8 cellular contexts compared by ENCODE assay signal in the genomic region with DNA sequence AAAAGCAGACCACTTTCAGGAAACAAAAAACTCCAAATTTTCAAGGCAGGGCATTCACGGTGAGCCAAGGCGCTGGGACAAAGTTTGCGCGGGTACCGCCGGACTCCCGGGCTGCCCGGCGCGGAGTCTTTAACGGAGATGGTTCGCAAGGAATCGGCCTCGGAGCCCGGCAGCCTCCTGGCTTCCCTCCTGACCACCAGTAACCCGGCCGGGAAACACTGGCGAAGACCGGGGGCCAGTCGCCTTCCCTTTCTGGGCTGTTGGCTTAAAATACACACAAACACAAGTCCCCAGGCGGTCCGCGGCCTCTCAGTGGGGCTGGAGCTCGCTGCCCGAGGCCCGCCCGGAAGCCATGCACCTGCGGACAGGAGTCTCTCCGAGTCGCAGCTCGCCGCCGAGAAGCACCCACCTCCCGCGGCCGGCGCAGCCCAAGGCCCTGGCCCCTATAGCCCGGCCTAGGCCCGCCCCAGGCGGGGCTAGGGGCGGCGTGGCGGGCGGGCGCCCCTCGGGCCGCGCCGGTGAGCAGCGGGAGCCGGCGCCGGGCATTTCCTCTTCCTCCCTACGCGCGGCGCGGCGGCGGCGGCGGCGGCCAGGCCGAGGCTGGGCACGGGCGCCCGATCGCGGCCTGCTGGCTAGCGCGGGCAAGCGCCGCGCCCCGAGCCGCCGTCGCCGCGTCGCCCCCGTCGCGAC. TPM values are rescaled to one million over a fixed set of nuclear protein-coding genes. Genes with fewer than 3 reads are reported as not detected.
DNase-seq lines count a peak whose midpoint lies in the region; ATAC-seq and TF ChIP-seq lines count a peak whose summit lies in the region.

No MANE protein-coding gene starts in this region.

- CTCF ChIA-PET in activated B cell treated with CpG ODN at 0.5 μM for 24 hours (lab: Charles Lee), result interaction anchor here (0.9 to 2.9 kb wide), 6 partner anchors 24 to 48 kb away, joined by 3 to 24 read pairs (median 6); no protein-coding TSS in a partner anchor

- H3K79me2 ChIP-seq in Karpas-422 (ENCODE audit: low read length), result peaks cover 79% of the 10 kb centered on the region

- peak overlapping the region; percentile 98 for H3K27ac Mint-ChIP-seq in activated B cell treated with CpG ODN at 0.5 μM for 24 hours

- TF ChIP-seq POLR2A in GM10847 (IDR thresholded peaks at IDR 0.05; ENCODE audit: extremely low read depth, insufficient read length), result peak; percentile 62

- intact Hi-C loops in activated B cell treated with CpG ODN at 0.5 μM for 24 hours (cut with micrococcal nuclease), result loop anchor here (1.0 to 2.0 kb wide), 2 partner anchors 31 to 46 kb away; no protein-coding TSS in a partner anchor

- peak overlapping the region; percentile 7; the same call in 1 of the 2 replicates for H2AFZ ChIP-seq in Karpas-422 (ENCODE audit: low read length)

- peak; percentile 88 for DNase-seq in Karpas-422
- DNase-seq in activated B cell treated with CpG ODN at 0.5 μM for 24 hours, result peak; percentile 70
- DNase-seq in caudate nucleus (lab: John Stamatoyannopoulos, UW), result peak in 50 of 61 donors; percentile 4 to 71 (median 28)
- peak; percentile 14 to 50 for DNase-seq in stimulated activated CD4-positive, alpha-beta T cell treated with anti-CD3 and anti-CD28 coated beads, Interleukin-1b, Interleukin-23, amount 100 ng/mL, for 4 hours (ENCODE audit: low read depth in 2 of 2)
- DNase-seq in NCI-H2196 treated with DMSO at 0.1 percent for 48 hours (lab: John Stamatoyannopoulos, UW; ENCODE audit: unreplicated experiment), result no peak

- H3K9me3 Mint-ChIP-seq in activated B cell treated with CpG ODN at 0.5 μM for 24 hours, result no peaks in the 10 kb centered on the region

- H3K4me1 ChIP-seq in Karpas-422 (ENCODE audit: low read length), result peaks cover 41% of the 10 kb centered on the region

- no peaks in the 10 kb centered on the region for H3K27me3 ChIP-seq in Karpas-422 (ENCODE audit: low read length)
- H3K27me3 ChIP-seq in layer of hippocampus (ENCODE audit: control insufficient read depth, insufficient read depth, low read length), result no peaks in the 10 kb centered on the region

- TF ChIP-seq CTCF in activated B cell treated with CpG ODN at 0.5 μM for 24 hours (IDR thresholded peaks at IDR 0.05), result no peak

- H3K4me3 ChIP-seq in Karpas-422 (ENCODE audit: low read length), result peak overlapping the region; percentile 72

- peak overlapping the region; percentile 99 for H3K9ac ChIP-seq in Karpas-422 (ENCODE audit: low read length)

- no peaks in the 10 kb centered on the region for H3K27me3 Mint-ChIP-seq in activated B cell treated with CpG ODN at 0.5 μM for 24 hours

- H3K4me2 ChIP-seq in Karpas-422 (ENCODE audit: low read depth, low read length, poor library complexity, severe bottlenecking), result peak overlapping the region; percentile 83

- POLR2A ChIA-PET in activated B cell treated with CpG ODN at 0.5 μM for 24 hours (lab: Charles Lee), result interaction anchor here (1.0 to 9.2 kb wide), 11 partner anchors 8 to 568 kb away, joined by 3 to 302 read pairs (median 10); a partner anchor contains a TSS

- peaks cover 28% of the 10 kb centered on the region for H3K36me3 Mint-ChIP-seq in activated B cell treated with CpG ODN at 0.5 μM for 24 hours (ENCODE audit: low read depth)

- H3K4me1 Mint-ChIP-seq in activated B cell treated with CpG ODN at 0.5 μM for 24 hours, result peaks cover 54% of the 10 kb centered on the region

- peak overlapping the region; percentile 97 for H3K4me3 Mint-ChIP-seq in activated B cell treated with CpG ODN at 0.5 μM for 24 hours

- peaks cover 14% of the 10 kb centered on the region for H3K36me3 ChIP-seq in Karpas-422 (ENCODE audit: insufficient read depth, low read length)

- no peaks in the 10 kb centered on the region for H3K9me3 ChIP-seq in Karpas-422 (ENCODE audit: low read length)

- peak; percentile 32 for ATAC-seq in GM21786 (IDR thresholded peaks at IDR 0.05; ENCODE audit: unreplicated experiment)
- peak; percentile 61 for ATAC-seq in activated B cell treated with CpG ODN at 0.5 μM for 24 hours (ENCODE audit: low read depth)

- H3K27ac ChIP-seq in Karpas-422 (ENCODE audit: low read length) (peak overlapping the region; percentile 86), caudate nucleus (ENCODE audit: low read depth, low read length) (peak overlapping the region; percentile 88), layer of hippocampus (ENCODE audit: low read depth, low read length) (peak overlapping the region; percentile 87)

- H4K20me1 ChIP-seq in Karpas-422 (ENCODE audit: insufficient read depth, low read depth, low read length), result peaks cover 30% of the 10 kb centered on the region

- no peaks in the 10 kb centered on the region for H3K9me2 ChIP-seq in Karpas-422 (replicated peaks; ENCODE audit: insufficient read depth, low read length)

RNA-seq across cellular contexts. Expression of a gene that starts 0.6 kb away (rescaled TPM):
- 80.7 and 104 TPM in 2 replicates for total RNA-seq in Karpas-422 (2014; rRNA removed; shearing (Covaris generic); ENCODE audit: low replicate concordance)
- total RNA-seq in activated B cell treated with CpG ODN at 0.5 μM for 24 hours, result 77.1 and 96.6 TPM in 2 replicates
